In the genomic region with DNA sequence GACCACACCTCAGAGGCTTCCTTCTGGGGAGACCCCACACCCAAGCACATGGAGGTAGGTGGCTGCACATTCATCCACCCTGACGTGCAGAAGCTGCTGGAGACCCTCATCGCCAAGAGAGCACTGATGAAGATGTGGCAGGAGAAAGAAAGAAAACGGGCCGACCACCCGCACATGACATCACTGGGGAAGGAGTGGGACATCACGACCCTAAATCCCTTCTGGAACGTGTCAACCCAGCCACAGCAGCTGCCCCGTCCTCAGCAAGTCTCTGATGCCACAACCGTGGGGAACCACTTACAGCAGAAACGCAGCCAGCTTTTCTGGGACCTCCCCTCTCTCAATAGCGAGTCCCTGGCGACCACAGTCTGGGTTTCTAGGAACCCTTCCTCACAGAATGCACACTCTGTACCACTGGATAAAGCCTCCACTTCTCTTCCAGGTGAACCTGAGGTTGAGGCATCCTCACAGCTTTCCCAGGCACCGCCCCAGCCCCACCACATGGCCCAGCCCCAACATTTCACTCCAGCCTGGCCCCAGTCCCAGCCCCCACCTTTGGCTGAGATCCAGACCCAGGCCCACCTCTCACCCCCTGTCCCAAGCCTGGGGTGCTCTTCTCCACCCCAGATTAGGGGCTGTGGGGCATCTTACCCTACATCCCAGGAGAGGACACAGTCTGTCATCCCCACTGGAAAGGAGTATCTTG, we compare ENCODE assay signal across 36 cellular contexts. TPM values are rescaled to one million over a fixed set of nuclear protein-coding genes. Genes with fewer than 3 reads are reported as not detected.
"Had no signal": no experiment of that assay in that cellular context is flagged by ENCODE, and none has a peak within 500 bp of the region (broad histone marks: within the 10 kb centered on the region; RNA-seq: fewer than 3 reads in every experiment).

No MANE protein-coding gene starts in this region.

- H3K27ac Mint-ChIP-seq: activated CD8-positive, alpha-beta T cell treated with anti-CD3 and anti-CD28 coated beads, Interleukin-2, amount 10 ng/mL, durations not matched to agents 7 days and 5 days; activated T-helper 2 cell treated with anti-CD3 and anti-CD28 coated beads, Interferon-gamma antibody, Interleukin-2, Interleukin-4, amounts not matched to agents 10 μg/mL and 5 μg/mL and 100 μg/mL, durations not matched to agents 14 hours and 24 hours and 36 hours had no signal

- DNase-seq: activated CD4-positive, alpha-beta T cell treated with anti-CD3 and anti-CD28 coated beads for 1 hour; activated CD4-positive, alpha-beta T cell treated with anti-CD3 and anti-CD28 coated beads for 48 hours; activated CD4-positive, alpha-beta T cell treated with anti-CD3 and anti-CD28 coated beads, Interleukin-2, amount 50 U/mL, for 48 hours; activated CD4-positive, CD25-positive, alpha-beta regulatory T cell; activated CD8-positive, alpha-beta T cell treated with anti-CD3 and anti-CD28 coated beads, Interleukin-2, amount 10 ng/mL, durations not matched to agents 7 days and 5 days; activated gamma-delta T cell; activated naive CD4-positive, alpha-beta T cell treated with Interleukin-2 at 50 U/mL for 16 hours; activated T-cell treated with anti-CD3 and anti-CD28 coated beads, Interleukin-2, amount 50 U/mL, for 1 hour; body of pancreas; caudate nucleus; NCI-H1092 treated with DMSO at 0.1 percent for 48 hours; NCI-H1417; NCI-H146; NCI-H187; NCI-H2029 treated with DMSO at 0.1 percent for 48 hours; NCI-H2107; NCI-H2171; NCI-H510A; NCI-H526; NCI-H748 treated with DMSO at 0.1 percent for 48 hours; NK-92 treated with Interleukin-12 subunit alpha and Interleukin-12 subunit beta, amount 100 ng/mL, for 24 hours; PC-3; SW 1271; T-helper 1 cell; T1000; WERI-Rb-1 had no signal

- H3K9me3 ChIP-seq: adrenal gland, body of pancreas, breast epithelium had no signal

- H3K27ac ChIP-seq: adrenal gland, body of pancreas, breast epithelium, RWPE1, WERI-Rb-1 had no signal

- H3K4me3 ChIP-seq: adrenal gland, body of pancreas, breast epithelium, K562 had no signal

- H3K4me3 Mint-ChIP-seq: activated CD8-positive, alpha-beta T cell treated with anti-CD3 and anti-CD28 coated beads, Interleukin-2, amount 10 ng/mL, durations not matched to agents 7 days and 5 days had no signal

- H3K4me1 ChIP-seq: adrenal gland, body of pancreas, breast epithelium had no signal

- H3K36me3 Mint-ChIP-seq: activated naive CD4-positive, alpha-beta T cell treated with anti-CD3 and anti-CD28 coated beads, Interleukin-2, amount 50 U/mL, for 72 hours had no signal

- H3K9me3 Mint-ChIP-seq: activated naive CD4-positive, alpha-beta T cell treated with anti-CD3 and anti-CD28 coated beads, Interleukin-2, amount 50 U/mL, for 72 hours; activated T-helper 2 cell treated with anti-CD3 and anti-CD28 coated beads, Interferon-gamma antibody, Interleukin-2, Interleukin-4, amounts not matched to agents 10 μg/mL and 5 μg/mL and 100 μg/mL, durations not matched to agents 14 hours and 24 hours and 36 hours had no signal

- H3K27me3 ChIP-seq: adrenal gland, body of pancreas had no signal

- H3K36me3 ChIP-seq: adrenal gland, breast epithelium, WERI-Rb-1 had no signal

RNA-seq across cellular contexts. Expression of a gene that starts 3.0 kb away (rescaled TPM):
- total RNA-seq: activated CD8-positive, alpha-beta T cell treated with anti-CD3 and anti-CD28 coated beads, Interleukin-2, amount 10 ng/mL, durations not matched to agents 7 days and 5 days; activated naive CD4-positive, alpha-beta T cell treated with anti-CD3 and anti-CD28 coated beads, Interleukin-2, amount 50 U/mL, for 72 hours; activated T-helper 2 cell treated with anti-CD3 and anti-CD28 coated beads, Interferon-gamma antibody, Interleukin-2, Interleukin-4, amounts not matched to agents 10 μg/mL and 5 μg/mL and 100 μg/mL, durations not matched to agents 14 hours and 24 hours and 36 hours; adrenal gland; astrocyte; body of pancreas; breast epithelium; K562; M059J; Right ventricle myocardium inferior; T-helper 2 cell treated with Interferon-gamma antibody and Interleukin-4, amounts not matched to agents 100 ng/mL and 5 ng/mL, for 36 hours had no signal
- polyA plus RNA-seq: adrenal gland, K562 had no signal

RNA-seq across cellular contexts. Expression of a gene that starts 32.1 kb away (rescaled TPM):
- total RNA-seq: activated CD8-positive, alpha-beta T cell treated with anti-CD3 and anti-CD28 coated beads, Interleukin-2, amount 10 ng/mL, durations not matched to agents 7 days and 5 days; activated naive CD4-positive, alpha-beta T cell treated with anti-CD3 and anti-CD28 coated beads, Interleukin-2, amount 50 U/mL, for 72 hours; activated T-helper 2 cell treated with anti-CD3 and anti-CD28 coated beads, Interferon-gamma antibody, Interleukin-2, Interleukin-4, amounts not matched to agents 10 μg/mL and 5 μg/mL and 100 μg/mL, durations not matched to agents 14 hours and 24 hours and 36 hours; adrenal gland; astrocyte; body of pancreas; breast epithelium; M059J; PC-3; Right ventricle myocardium inferior; T-helper 2 cell treated with Interferon-gamma antibody and Interleukin-4, amounts not matched to agents 100 ng/mL and 5 ng/mL, for 36 hours had no signal
- polyA plus RNA-seq: adrenal gland had no signal
